ENCODE assay signal across 12 cellular contexts in genomic region chr17:78374631-78375274, GRCh38. TPM values are rescaled to one million over a fixed set of nuclear protein-coding genes. Genes with fewer than 3 reads are reported as not detected.
DNase-seq lines count a peak whose midpoint lies in the region; ATAC-seq, FAIRE-seq and TF ChIP-seq lines count a peak whose summit lies in the region.
"Had no signal": no experiment of that assay in that cellular context is flagged by ENCODE, and none has a peak within 500 bp of the region (broad histone marks: within the 10 kb centered on the region; RNA-seq: fewer than 3 reads in every experiment).

No MANE protein-coding gene starts in this region.

- DNase-seq in heart right ventricle (peak in 1 of 2 donors; percentile 0), cardiac septum (ENCODE audit: low spot score) (no peak), H1 (ENCODE audit: low read depth in 1 of 2, low spot score in 2 of 2) (peak; percentile 62 to 73), mesenchymal stem cell (peak; percentile 90), upper lobe of right lung (no peak), NCI-H1694 (lab: John Stamatoyannopoulos, UW) (no peak)
- DNase-seq in stimulated activated naive CD8-positive, alpha-beta T cell treated with anti-CD3 and anti-CD28 coated beads, Interleukin-15, Interleukin-2, amounts not matched to agents 100 U/mL and 50 U/mL, for 24 hours: no peak
- DNase-seq in stimulated activated CD4-positive, alpha-beta T cell treated with anti-CD3 and anti-CD28 coated beads, Interleukin-2, amount 100 ng/mL, for 24 hours: no peak
- DNase-seq: activated naive CD8-positive, alpha-beta T cell treated with anti-CD3 and anti-CD28 coated beads, Interleukin-2, amount 50 U/mL, for 24 hours; naive B cell; NCI-H1930; stimulated activated CD8-positive, alpha-beta memory T cell treated with anti-CD3 and anti-CD28 coated beads, Interleukin-4, amount 100 ng/mL, for 48 hours had no signal

- peak overlapping the region; percentile 98 for H2BK5ac ChIP-seq in H1 (ENCODE audit: low read depth, low read length)
- H2BK5ac ChIP-seq in mesenchymal stem cell (ENCODE audit: low read depth, low read length, poor library complexity, severe bottlenecking): peak overlapping the region; percentile 85

- H3K23me2 ChIP-seq in H1 (ENCODE audit: low read depth, low read length): peaks cover 7% of the 10 kb centered on the region; the same call in 1 of the 2 replicates

- peak overlapping the region; percentile 67; the same call in 1 of the 2 replicates for H2AK5ac ChIP-seq in H1 (ENCODE audit: low read depth, low read length)
- H2AK5ac ChIP-seq in mesenchymal stem cell (ENCODE audit: low read length, severe bottlenecking): peak overlapping the region; percentile 86

- H3K27me3 ChIP-seq in heart right ventricle: no peaks in the 10 kb centered on the region
- no peaks in the 10 kb centered on the region for H3K27me3 ChIP-seq in H1 (replicated peaks in 1 of 4; ENCODE audit: control insufficient read depth in 3 of 4, extremely low read depth in 1 of 4, insufficient read depth in 3 of 4, low read length in 3 of 4)
- H3K27me3 ChIP-seq in mesenchymal stem cell (ENCODE audit: control insufficient read depth in 1 of 2, insufficient read depth in 1 of 2, low read length in 2 of 2): no peaks in the 10 kb centered on the region
- no peaks in the 10 kb centered on the region for H3K27me3 ChIP-seq in upper lobe of right lung

- H2BK15ac ChIP-seq in H1 (ENCODE audit: low read length) (peak overlapping the region; percentile 88; the same call in 1 of the 2 replicates), mesenchymal stem cell (ENCODE audit: low read depth, poor library complexity, severe bottlenecking) (peak overlapping the region; percentile 56)

- H3K4me3 ChIP-seq in heart right ventricle (no peak overlapping the region), H1 (ENCODE audit: extremely low read depth in 1 of 4, insufficient read depth in 2 of 4, low read depth in 3 of 4, low read length in 4 of 4) (peak overlapping the region in 3 of 4 experiments; percentile 8 to 36 (median 26); a peak in 4 of 8 replicates), mesenchymal stem cell (ENCODE audit: insufficient read depth in 1 of 2, low read depth in 1 of 2, low read length in 2 of 2) (peak overlapping the region in 1 of 2 experiments; percentile 52), upper lobe of right lung (no peak overlapping the region)

- peaks cover 10 to 12% of the 10 kb centered on the region in 2 experiments for H3K79me2 ChIP-seq in H1 (ENCODE audit: control insufficient read depth in 1 of 2, insufficient read depth in 2 of 2, low read length in 2 of 2)

- H3K36me3 ChIP-seq in heart right ventricle: no peaks in the 10 kb centered on the region
- H3K36me3 ChIP-seq in H1 (ENCODE audit: control insufficient read depth in 2 of 4, insufficient read depth in 4 of 4, low read length in 3 of 4): no peaks in the 10 kb centered on the region
- no peaks in the 10 kb centered on the region for H3K36me3 ChIP-seq in mesenchymal stem cell (ENCODE audit: control insufficient read depth in 1 of 2, insufficient read depth in 2 of 2, low read depth in 1 of 2, low read length in 2 of 2)
- H3K36me3 ChIP-seq in upper lobe of right lung: no peaks in the 10 kb centered on the region

- intact Hi-C loops in heart right ventricle (cut with DNase I) (no loop called here), cardiac septum (cut with DNase I) (no loop called here), upper lobe of right lung (cut with DNase I) (no loop called here)

- H3K23ac ChIP-seq in H1 (ENCODE audit: insufficient read length): no peak overlapping the region
- H3K23ac ChIP-seq in mesenchymal stem cell (ENCODE audit: low read length in 2 of 2): peak overlapping the region in 1 of 2 experiments; percentile 66

- H3K14ac ChIP-seq in H1 (ENCODE audit: insufficient read length) (no peak overlapping the region), mesenchymal stem cell (ENCODE audit: low read length in 2 of 2) (peak overlapping the region in 1 of 2 experiments; percentile 61)

- peaks cover 0 to 5% of the 10 kb centered on the region in 2 experiments for H4K20me1 ChIP-seq in H1 (replicated peaks in 1 of 2; ENCODE audit: control insufficient read depth in 1 of 2, insufficient read depth in 2 of 2, low read length in 2 of 2)

- TF ChIP-seq POLR2A in H1 (IDR thresholded peaks at IDR 0.05; ENCODE audit: control extremely low read depth in 1 of 2, low read depth in 2 of 2, low read length in 2 of 2): peak; percentile 34 to 68; a peak in 2 of 3 replicates

- peak overlapping the region; percentile 65 for H4K5ac ChIP-seq in H1 (ENCODE audit: insufficient read length, low read depth, low read length)

- 0 out of 4 replicates have a peak, but pooled peaks of 1 of the 2 experiments have one; percentile 1 for TF ChIP-seq RAD21 in H1 (IDR thresholded peaks at IDR 0.05 in 1 of 2, conservative IDR thresholded peaks at IDR 0.05 in 1 of 2; ENCODE audit: low read depth in 2 of 2, low read length in 2 of 2)

- peak overlapping the region; percentile 37 for H2BK20ac ChIP-seq in H1 (ENCODE audit: low read length)

- H4K8ac ChIP-seq in H1 (ENCODE audit: extremely low read depth, insufficient read depth, low read length) (peak overlapping the region; percentile 87), mesenchymal stem cell (ENCODE audit: low read length) (peak overlapping the region; percentile 93)

- H3K4ac ChIP-seq in H1 (replicated peaks; ENCODE audit: insufficient read length, low read depth, low read length) (peak overlapping the region; percentile 85), mesenchymal stem cell (ENCODE audit: low read depth in 1 of 2, low read length in 2 of 2) (peak overlapping the region; percentile 91 to 92)

- peak overlapping the region; percentile 51 to 71 for H3K4me2 ChIP-seq in H1 (ENCODE audit: insufficient read depth in 1 of 2, low read depth in 2 of 2, low read length in 2 of 2)
- no peak overlapping the region for H3K4me2 ChIP-seq in mesenchymal stem cell (ENCODE audit: low read length, poor library complexity, severe bottlenecking)

- ATAC-seq in heart right ventricle (peak in 3 of 8 donors; percentile 32 to 61 (median 58)), upper lobe of right lung (no peak)
- no peak for ATAC-seq in stimulated activated naive CD8-positive, alpha-beta T cell treated with anti-CD3 and anti-CD28 coated beads, Interleukin-15, Interleukin-2, amounts not matched to agents 100 U/mL and 50 U/mL, for 24 hours
- ATAC-seq: activated naive CD8-positive, alpha-beta T cell treated with anti-CD3 and anti-CD28 coated beads, Interleukin-2, amount 50 U/mL, for 24 hours had no signal

- H3K79me1 ChIP-seq in H1 (ENCODE audit: low read depth, low read length) (peaks cover 3% of the 10 kb centered on the region; the same call in 1 of the 2 replicates), mesenchymal stem cell (replicated peaks; ENCODE audit: low read length, poor library complexity, severe bottlenecking) (peaks cover 2% of the 10 kb centered on the region)

- H3K9me3 ChIP-seq in heart right ventricle (no peaks in the 10 kb centered on the region), H1 (ENCODE audit: insufficient read depth in 2 of 2, low read depth in 1 of 2, low read length in 1 of 2) (no peaks in the 10 kb centered on the region), mesenchymal stem cell (ENCODE audit: control insufficient read depth, low read length) (no peaks in the 10 kb centered on the region), upper lobe of right lung (no peaks in the 10 kb centered on the region)

- H2AFZ ChIP-seq in H1 (ENCODE audit: low read length): peak overlapping the region; percentile 23; the same call in 1 of the 2 replicates
- H2AFZ ChIP-seq in mesenchymal stem cell (ENCODE audit: low read depth, low read length): no peak overlapping the region

- H3K56ac ChIP-seq in H1 (replicated peaks; ENCODE audit: insufficient read length, low read depth, low read length): peak overlapping the region; percentile 23

- peak overlapping the region; percentile 95 for H4K91ac ChIP-seq in H1 (replicated peaks; ENCODE audit: insufficient read length, low read length)
- peak overlapping the region; percentile 95 for H4K91ac ChIP-seq in mesenchymal stem cell (ENCODE audit: low read length)

- H3K9ac ChIP-seq in H1 (replicated peaks in 1 of 4; ENCODE audit: extremely low read depth in 1 of 4, low read depth in 3 of 4, low read length in 3 of 4) (peak overlapping the region in 3 of 4 experiments; percentile 15 to 58 (median 57); a peak in 5 of 7 replicates), mesenchymal stem cell (ENCODE audit: low read length) (peak overlapping the region; percentile 88)

- H2BK120ac ChIP-seq in H1 (replicated peaks; ENCODE audit: low read depth, low read length) (peak overlapping the region; percentile 94), mesenchymal stem cell (ENCODE audit: low read depth, low read length) (peak overlapping the region; percentile 80)

- TF ChIP-seq EP300 in H1 (IDR thresholded peaks at IDR 0.05; ENCODE audit: borderline replicate concordance in 1 of 2, low read depth in 2 of 2, low read length in 2 of 2): no peak

- H2BK12ac ChIP-seq in H1 (ENCODE audit: low read depth, low read length): peak overlapping the region; percentile 92
- H2BK12ac ChIP-seq in mesenchymal stem cell (ENCODE audit: low read length in 2 of 2): peak overlapping the region; percentile 96 to 97

- H3K18ac ChIP-seq in H1 (ENCODE audit: extremely low read depth, low read length) (peak overlapping the region; percentile 95), mesenchymal stem cell (ENCODE audit: low read depth in 1 of 2, low read length in 2 of 2) (peak overlapping the region; percentile 25 to 94)

- H3K27ac ChIP-seq in heart right ventricle (peak overlapping the region in 6 of 10 donors; percentile 43 to 99 (median 59)), H1 (ENCODE audit: low read depth, low read length) (peak overlapping the region; percentile 95), mesenchymal stem cell (ENCODE audit: low read length, poor library complexity, severe bottlenecking) (peak overlapping the region; percentile 97), upper lobe of right lung (peak overlapping the region; percentile 73)

- POLR2A ChIA-PET in H1 (lab: Charles Lee; ENCODE audit: partially characterized antibody): interaction anchor here (1.0 to 1.4 kb wide), 5 partner anchors 10 to 60 kb away, joined by 3 to 6 read pairs (median 3); no protein-coding TSS in a partner anchor

- H3K4me1 ChIP-seq in heart right ventricle: peaks cover 3 to 66% (median 22%) of the 10 kb centered on the region in 9 donors
- peaks cover 25 to 40% (median 26%) of the 10 kb centered on the region in 4 experiments for H3K4me1 ChIP-seq in H1 (replicated peaks in 1 of 4; ENCODE audit: control insufficient read depth in 3 of 4, insufficient read depth in 4 of 4, low read length in 3 of 4)
- peaks cover 32% of the 10 kb centered on the region for H3K4me1 ChIP-seq in mesenchymal stem cell (ENCODE audit: control insufficient read depth, insufficient read depth, low read depth, low read length)
- peaks cover 45% of the 10 kb centered on the region for H3K4me1 ChIP-seq in upper lobe of right lung

- CTCF ChIA-PET in H1 (lab: Charles Lee; ENCODE audit: partially characterized antibody): interaction anchor here (0.7 to 20.5 kb wide), 4 partner anchors 17 to 48 kb away, joined by 3 to 257 read pairs (median 4); no protein-coding TSS in a partner anchor

- 51 to 52% methylated on average over 14 of the region's 14 CpGs for WGBS in heart right ventricle, 2 donors
- 27% methylated on average over 14 of the region's 14 CpGs; no CpG with 5 or more reads in 1 of the 2 experiments for whole genome bisulfite sequencing in H1 (ENCODE audit: extremely low coverage in 1 of 2, insufficient coverage in 1 of 2, insufficient read length in 1 of 2, insufficient replicate concordance in 2 of 2, low coverage in 1 of 2, low lambda C conversion rate in 2 of 2, missing lambda C conversion rate in 1 of 2), 2 experiments
- 46% methylated on average over 14 of the region's 14 CpGs for WGBS in mesenchymal stem cell

- TF ChIP-seq CTCF in heart right ventricle (IDR thresholded peaks at IDR 0.05) (no peak), H1 (IDR thresholded peaks at IDR 0.05; ENCODE audit: control extremely low read depth in 1 of 3, insufficient read depth in 1 of 3, low read depth in 1 of 3, low read length in 3 of 3) (no peak), upper lobe of right lung (IDR thresholded peaks at IDR 0.05) (no peak)

- FAIRE-seq in H1 (lab: Jason Lieb, UNC): peak; percentile 68

RNA-seq across cellular contexts. Expression of gene PGS1, which starts 3.7 kb away (rescaled TPM):
- total RNA-seq in heart right ventricle (10 to 100 TPM; 14.7 to 28.4 (median 17.1) TPM), cardiac septum (22.1 TPM), upper lobe of right lung (95.5 TPM)
- polyA plus RNA-seq in heart right ventricle (10 to 100 TPM; 18.5 to 18.7 TPM), H1 (2011; rRNA removed) (46.7 and 69.3 TPM in 2 replicates)
- 56.7 and 60.0 TPM in 2 replicates for total RNA-seq in H1 (2021; fragmentation: NEBNext Ultra II Directional; extraction: Animal tissue kit (Norgen Biotek cat#: 25700))
- 69.5 TPM for polyA plus RNA-seq in H1 (2011; cell fraction: cytosol; rRNA removed)
- 180 TPM for polyA plus RNA-seq in H1 (2011; cell fraction: nucleus; rRNA removed)
- 38.8 to 53.2 TPM (median 48.6 TPM) in 4 replicates for polyA plus RNA-seq in H1 (2012, experiment 1 of 2)
- 42.4 TPM for polyA plus RNA-seq in H1 (2012, experiment 2 of 2)
- polyA plus RNA-seq in H1 (2013, experiment 1 of 2): 34.5 TPM
- 33.4 TPM for polyA plus RNA-seq in H1 (2013, experiment 2 of 2)
- 49.7 and 65.7 TPM in 2 replicates for polyA minus RNA-seq in H1 (2011; rRNA and poly(A)+ RNA removed)
- 37.5 TPM for polyA minus RNA-seq in H1 (2011; cell fraction: cytosol; rRNA and poly(A)+ RNA removed)
- polyA minus RNA-seq in H1 (2011; cell fraction: nucleus; rRNA and poly(A)+ RNA removed): 62.2 TPM
- 21.8 TPM for polyA plus RNA-seq in mesenchymal stem cell (2013, experiment 1 of 2)
- polyA plus RNA-seq in mesenchymal stem cell (2013, experiment 2 of 2): 22.1 TPM

RNA-seq across cellular contexts. Expression of gene SOCS3, which starts 14.9 kb away (rescaled TPM):
- 100 to 1,000 TPM in 2 of 10 donors, 10 to 100 TPM in 6, 1 to 10 TPM in 2; 7.7 to 189 (median 17.0) TPM for total RNA-seq in heart right ventricle
- polyA plus RNA-seq in heart right ventricle: 10 to 100 TPM; 13.5 to 30.2 TPM
- total RNA-seq in cardiac septum: 49.9 TPM
- 47.9 and 49.4 TPM in 2 replicates for total RNA-seq in H1 (2021; fragmentation: NEBNext Ultra II Directional; extraction: Animal tissue kit (Norgen Biotek cat#: 25700))
- 10.1 and 15.2 TPM in 2 replicates for polyA plus RNA-seq in H1 (2011; rRNA removed)
- polyA plus RNA-seq in H1 (2011; cell fraction: cytosol; rRNA removed): 13.5 TPM
- polyA plus RNA-seq in H1 (2011; cell fraction: nucleus; rRNA removed): 33.4 TPM
- 13.7 to 17.9 TPM (median 15.6 TPM) in 4 replicates for polyA plus RNA-seq in H1 (2012, experiment 1 of 2)
- 21.7 TPM for polyA plus RNA-seq in H1 (2012, experiment 2 of 2)
- 28.0 TPM for polyA plus RNA-seq in H1 (2013, experiment 1 of 2)
- 27.0 TPM for polyA plus RNA-seq in H1 (2013, experiment 2 of 2)
- polyA minus RNA-seq in H1 (2011; rRNA and poly(A)+ RNA removed): 7.3 and 11.0 TPM in 2 replicates
- 17.7 TPM for polyA minus RNA-seq in H1 (2011; cell fraction: cytosol; rRNA and poly(A)+ RNA removed)
- 14.3 TPM for polyA minus RNA-seq in H1 (2011; cell fraction: nucleus; rRNA and poly(A)+ RNA removed)
- 64.5 TPM for polyA plus RNA-seq in mesenchymal stem cell (2013, experiment 1 of 2)
- polyA plus RNA-seq in mesenchymal stem cell (2013, experiment 2 of 2): 62.3 TPM
- 82.0 TPM for total RNA-seq in upper lobe of right lung

Comparison
In these comparisons a context has a peak if more than half of its experiments do, and no peak if none do; other contexts are left out.
1. DNase-seq: peak in H1 (2 of 2) and mesenchymal stem cell (single experiment); none in cardiac septum (single experiment), upper lobe of right lung (single experiment), NCI-H1694 (single experiment), stimulated activated naive CD8-positive, alpha-beta T cell treated with anti-CD3 and anti-CD28 coated beads, Interleukin-15, Interleukin-2, amounts not matched to agents 100 U/mL and 50 U/mL, for 24 hours (single experiment) and stimulated activated CD4-positive, alpha-beta T cell treated with anti-CD3 and anti-CD28 coated beads, Interleukin-2, amount 100 ng/mL, for 24 hours (0 of 2).
2. H3K4me3 ChIP-seq: peak in H1 (3 of 4); none in heart right ventricle (0 of 10) and upper lobe of right lung (single experiment).
3. Peak in every context shown above with its lines, with median percentiles within 50 percentile points of each other: H3K27ac ChIP-seq.